Comparison of ENCODE assay signal across 11 cellular contexts in genomic region chrX:2549874-2550273, GRCh38. TPM values are rescaled to one million over a fixed set of nuclear protein-coding genes. Genes with fewer than 3 reads are reported as not detected.
DNase-seq lines count a peak whose midpoint lies in the region; ATAC-seq and TF ChIP-seq lines count a peak whose summit lies in the region.
"Had no signal": no experiment of that assay in that cellular context is flagged by ENCODE, and none has a peak within 500 bp of the region (broad histone marks: within the 10 kb centered on the region; RNA-seq: fewer than 3 reads in every experiment).

No MANE protein-coding gene starts in this region.

- H3K36me3 ChIP-seq in A673 (ENCODE audit: insufficient read depth, low read length, poor library complexity, severe bottlenecking) (no peaks in the 10 kb centered on the region), hepatocyte (replicated peaks; ENCODE audit: insufficient read depth, low read depth) (no peaks in the 10 kb centered on the region)

- H3K4me3 ChIP-seq in A673 (ENCODE audit: low read depth, low read length, poor library complexity, severe bottlenecking) (no peak overlapping the region), hepatocyte (no peak overlapping the region)

- POLR2A ChIA-PET in A673 (lab: Charles Lee; ENCODE audit: low non-redundant PET), result no interaction called here

- BruUV-seq in A673 (replicated peaks; lab: Mats Ljungman, UMichigan), result no TSS peak

- H4K20me1 ChIP-seq in hepatocyte (ENCODE audit: insufficient read depth, poor library complexity, severe bottlenecking), result no peaks in the 10 kb centered on the region

- no peaks in the 10 kb centered on the region for H3K9me3 ChIP-seq in A673 (ENCODE audit: low read depth, low read length, poor library complexity, severe bottlenecking)
- H3K9me3 ChIP-seq in hepatocyte (ENCODE audit: low read depth), result no peaks in the 10 kb centered on the region

- peak overlapping the region; percentile 55 for H3K4me2 ChIP-seq in hepatocyte

- intact Hi-C loops in A673 (cut with micrococcal nuclease; ENCODE audit: unreplicated experiment) (no loop called here), left ventricle myocardium superior (cut with micrococcal nuclease) (no loop called here)

- no peaks in the 10 kb centered on the region for H3K79me2 ChIP-seq in hepatocyte

- TF ChIP-seq CTCF in A673 (conservative IDR thresholded peaks at IDR 0.05; ENCODE audit: low read depth, low read length) (no peak), hepatocyte (IDR thresholded peaks at IDR 0.05; ENCODE audit: poor library complexity) (no peak)

- H3K27ac ChIP-seq in A673 (ENCODE audit: low read depth, low read length, poor library complexity, severe bottlenecking) (no peak overlapping the region), hepatocyte (peak overlapping the region; percentile 76)

- no peak for ATAC-seq in HG02623 (IDR thresholded peaks at IDR 0.05; ENCODE audit: unreplicated experiment)
- no peak for ATAC-seq in left ventricle myocardium superior

- no peaks in the 10 kb centered on the region for H3K9me2 ChIP-seq in hepatocyte (replicated peaks; ENCODE audit: insufficient read depth)

- H3K4me1 ChIP-seq in A673 (ENCODE audit: insufficient read depth, low read length, poor library complexity, severe bottlenecking) (peaks cover 7% of the 10 kb centered on the region), hepatocyte (ENCODE audit: insufficient read depth) (peaks cover 23% of the 10 kb centered on the region)

- peak overlapping the region; percentile 66 for H2AFZ ChIP-seq in hepatocyte

- WGBS in hepatocyte (ENCODE audit: low lambda C conversion rate, missing lambda C conversion rate), result 21% methylated on average over 7 of the region's 7 CpGs

- CTCF ChIA-PET in A673 (lab: Charles Lee), result no interaction called here

- peak; percentile 20 for DNase-seq in A673 (ENCODE audit: low spot score)
- peak; percentile 18 for DNase-seq in NCI-H1105 (lab: John Stamatoyannopoulos, UW)
- peak; percentile 92 for DNase-seq in NCI-H748 (lab: John Stamatoyannopoulos, UW; ENCODE audit: unreplicated experiment)
- peak; percentile 40 for DNase-seq in hepatocyte (ENCODE audit: low spot score)
- no peak for DNase-seq in germinal center (ENCODE audit: low spot score)
- DNase-seq in NCI-H446 treated with DMSO at 0.1 percent for 48 hours (lab: John Stamatoyannopoulos, UW), result no peak
- DNase-seq in left ventricle myocardium superior, result no peak
- DNase-seq: activated gamma-delta T cell; effector CD8-positive, alpha-beta T cell; stimulated activated CD4-positive, alpha-beta T cell treated with anti-CD3 and anti-CD28 coated beads, Interleukin-15, amount 100 ng/mL, for 24 hours had no signal

- H3K27me3 ChIP-seq in A673 (replicated peaks; ENCODE audit: insufficient read depth, low read depth, low read length, poor library complexity) (no peaks in the 10 kb centered on the region), hepatocyte (no peaks in the 10 kb centered on the region)

RNA-seq across cellular contexts. Expression of gene DHRSX, which starts 49.1 kb away (rescaled TPM):
- total RNA-seq in A673 (2021) (28.1 and 30.2 TPM in 2 replicates), hepatocyte (37.2 and 42.7 TPM in 2 replicates), left ventricle myocardium superior (38.4 TPM)
- polyA plus RNA-seq in hepatocyte, result 59.3 and 71.7 TPM in 2 replicates

RNA-seq across cellular contexts. Expression of gene ZBED1, which starts 49.1 kb away (rescaled TPM):
- 37.6 and 46.5 TPM in 2 replicates for total RNA-seq in A673 (2021)
- 41.4 and 43.1 TPM in 2 replicates for total RNA-seq in hepatocyte
- 25.9 and 26.4 TPM in 2 replicates for polyA plus RNA-seq in hepatocyte
- 73.9 TPM for total RNA-seq in left ventricle myocardium superior

Comparison
In these comparisons a context has a peak if more than half of its experiments do, and no peak if none do; other contexts are left out.
1. DNase-seq: peak in A673 (single experiment), NCI-H1105 (single experiment), NCI-H748 (single experiment) and hepatocyte (single experiment); none in germinal center (single experiment), NCI-H446 treated with DMSO at 0.1 percent for 48 hours (single experiment) and left ventricle myocardium superior (single experiment).